Comparison of ENCODE assay signal across 12 cellular contexts in genomic region chr18:62368100-62368499, GRCh38. TPM values are rescaled to one million over a fixed set of nuclear protein-coding genes. Genes with fewer than 3 reads are reported as not detected.
DNase-seq lines count a peak whose midpoint lies in the region; ATAC-seq and TF ChIP-seq lines count a peak whose summit lies in the region.
"Had no signal": no experiment of that assay in that cellular context is flagged by ENCODE, and none has a peak within 500 bp of the region (broad histone marks: within the 10 kb centered on the region; RNA-seq: fewer than 3 reads in every experiment).

No MANE protein-coding gene starts in this region.

- no peak overlapping the region for H2AFZ ChIP-seq in H9 (ENCODE audit: low read length)

- H3K79me2 ChIP-seq in H9 (ENCODE audit: insufficient read depth, low read length) = no peaks in the 10 kb centered on the region

- no peak overlapping the region for H2BK12ac ChIP-seq in H9 (ENCODE audit: insufficient read length, low read depth, low read length)

- H3K79me1 ChIP-seq in H9 (ENCODE audit: insufficient read depth, low read depth, low read length, poor library complexity, severe bottlenecking) = no peaks in the 10 kb centered on the region

- no peak overlapping the region for H3T11ph ChIP-seq in H9 (ENCODE audit: low read length)

- peaks cover 33% of the 10 kb centered on the region for H3K36me3 Mint-ChIP-seq in T-helper 1 cell treated with Interleukin-12 subunit alpha and Interleukin-12 subunit beta and Interleukin-4 antibody, amounts not matched to agents 30 μg/mL and 1 μg/mL, for 36 hours (ENCODE audit: low read depth)
- H3K36me3 Mint-ChIP-seq in H9 (ENCODE audit: insufficient read depth in 1 of 3, low read depth in 3 of 3) = peaks cover 15 to 26% (median 25%) of the 10 kb centered on the region in 3 experiments

- H4K91ac ChIP-seq in H9 (ENCODE audit: insufficient read length, low read depth, low read length) = no peak overlapping the region

- H4K8ac ChIP-seq in H9 (replicated peaks; ENCODE audit: insufficient read length, low read depth, low read length) = no peak overlapping the region

- H3K23me2 ChIP-seq in H9 (ENCODE audit: insufficient read length, low read depth, low read length, poor library complexity, severe bottlenecking) = no peaks in the 10 kb centered on the region

- ATAC-seq in GM18907 (IDR thresholded peaks at IDR 0.05; ENCODE audit: unreplicated experiment) (peak; percentile 65), GM21390 (IDR thresholded peaks at IDR 0.05; ENCODE audit: unreplicated experiment) (peak; percentile 69), HG02981 (IDR thresholded peaks at IDR 0.05; ENCODE audit: unreplicated experiment) (peak; percentile 41)
- ATAC-seq: lower lobe of right lung, Right ventricle myocardium inferior had no signal

- no peaks in the 10 kb centered on the region for H3K27me3 ChIP-seq in H9 (ENCODE audit: insufficient read depth, low read length)

- no peak overlapping the region for H2BK5ac ChIP-seq in H9 (ENCODE audit: insufficient read length, low read length)

- no peak for TF ChIP-seq CTCF in H9 (conservative IDR thresholded peaks at IDR 0.05)

- no peak for DNase-seq in HUDEP-2 (lab: John Stamatoyannopoulos, UW; ENCODE audit: unreplicated experiment in 76 of 76)
- no peak for DNase-seq in NCI-H1417 (lab: John Stamatoyannopoulos, UW)
- no peak for DNase-seq in H9
- DNase-seq: COR-L47, hippocampal formation, lower lobe of right lung, NCI-H345 had no signal

- H3K9ac ChIP-seq in H9 (ENCODE audit: extremely low read depth, insufficient read length, low read length) = no peak overlapping the region

- H3K9me3 ChIP-seq in H9 (ENCODE audit: control insufficient read depth, low read depth, low read length) = no peaks in the 10 kb centered on the region
- H3K9me3 ChIP-seq: lower lobe of right lung had no signal

- H3K27ac ChIP-seq in H9 (ENCODE audit: insufficient read length, low read depth, low read length) = no peak overlapping the region
- H3K27ac ChIP-seq: lower lobe of right lung had no signal

- H3K4ac ChIP-seq in H9 (ENCODE audit: low read depth, low read length) = no peak overlapping the region

- no peak overlapping the region for H3K18ac ChIP-seq in H9 (ENCODE audit: insufficient read length, low read depth, low read length)

- H2BK20ac ChIP-seq in H9 (ENCODE audit: low read depth, low read length, poor library complexity, severe bottlenecking) = no peak overlapping the region

- H3K4me2 ChIP-seq in H9 (ENCODE audit: insufficient read depth, insufficient read length, low read length) = no peak overlapping the region

- no peak overlapping the region for H2BK15ac ChIP-seq in H9 (ENCODE audit: low read depth, low read length)

- peak overlapping the region; percentile 83 for H3K27ac Mint-ChIP-seq in T-helper 1 cell treated with Interleukin-12 subunit alpha and Interleukin-12 subunit beta and Interleukin-4 antibody, amounts not matched to agents 30 μg/mL and 1 μg/mL, for 36 hours
- H3K27ac Mint-ChIP-seq in H9 = no peak overlapping the region

- H3K14ac ChIP-seq in H9 (ENCODE audit: insufficient read depth, low read length) = no peak overlapping the region

- H3K4me1 ChIP-seq in H9 (ENCODE audit: insufficient read depth, low read length) = peaks cover 2% of the 10 kb centered on the region; the same call in 1 of the 2 replicates
- H3K4me1 ChIP-seq: lower lobe of right lung had no signal

- H3K23ac ChIP-seq in H9 (ENCODE audit: insufficient read length, low read depth, low read length) = no peak overlapping the region

- no peak overlapping the region for H3K56ac ChIP-seq in H9 (ENCODE audit: insufficient read length, low read depth, low read length)

- no CpG with 5 or more reads among the region's 2 CpGs for WGBS in H9 (ENCODE audit: extremely low coverage, insufficient read length, low lambda C conversion rate)

- H2AK5ac ChIP-seq in H9 (ENCODE audit: insufficient read length, low read length) = no peak overlapping the region

- H3K4me1 Mint-ChIP-seq in T-helper 1 cell treated with Interleukin-12 subunit alpha and Interleukin-12 subunit beta and Interleukin-4 antibody, amounts not matched to agents 30 μg/mL and 1 μg/mL, for 36 hours (ENCODE audit: low read depth) = peaks cover 49% of the 10 kb centered on the region
- H3K4me1 Mint-ChIP-seq in H9 = peaks cover 28 to 32% of the 10 kb centered on the region in 2 experiments

- peak overlapping the region; percentile 33 for H3K4me3 Mint-ChIP-seq in T-helper 1 cell treated with Interleukin-12 subunit alpha and Interleukin-12 subunit beta and Interleukin-4 antibody, amounts not matched to agents 30 μg/mL and 1 μg/mL, for 36 hours
- no peak overlapping the region for H3K4me3 Mint-ChIP-seq in H9

- no peak overlapping the region for H4K5ac ChIP-seq in H9 (ENCODE audit: insufficient read length, low read depth, low read length)

- no peaks in the 10 kb centered on the region for H3K9me3 Mint-ChIP-seq in T-helper 1 cell treated with Interleukin-12 subunit alpha and Interleukin-12 subunit beta and Interleukin-4 antibody, amounts not matched to agents 30 μg/mL and 1 μg/mL, for 36 hours
- H3K9me3 Mint-ChIP-seq in H9 = no peaks in the 10 kb centered on the region

- no peaks in the 10 kb centered on the region for H4K20me1 ChIP-seq in H9 (ENCODE audit: control insufficient read depth, insufficient read depth, insufficient read length)

- no peaks in the 10 kb centered on the region for H3K27me3 Mint-ChIP-seq in T-helper 1 cell treated with Interleukin-12 subunit alpha and Interleukin-12 subunit beta and Interleukin-4 antibody, amounts not matched to agents 30 μg/mL and 1 μg/mL, for 36 hours (ENCODE audit: low read depth)
- H3K27me3 Mint-ChIP-seq in H9 (ENCODE audit: low read depth) = no peaks in the 10 kb centered on the region; the same call in 1 of the 2 replicates

- H2BK120ac ChIP-seq in H9 (ENCODE audit: low read depth, low read length, poor library complexity, severe bottlenecking) = no peak overlapping the region

RNA-seq across cellular contexts. Expression of gene TNFRSF11A, which starts 43.0 kb away (rescaled TPM):
- total RNA-seq in H9 (2021) = 7.8 and 8.1 TPM in 2 replicates
